In genomic region chr18:35616664-35617423, GRCh38 we compare ENCODE assay signal across 8 cellular contexts. TPM values are rescaled to one million over a fixed set of nuclear protein-coding genes. Genes with fewer than 3 reads are reported as not detected.
DNase-seq lines count a peak whose midpoint lies in the region; ATAC-seq, FAIRE-seq and TF ChIP-seq lines count a peak whose summit lies in the region.

No MANE protein-coding gene starts in this region.

- intact Hi-C loops in left colon (cut with DNase I, micrococcal nuclease): no loop called here

- H3K4me3 ChIP-seq in astrocyte (ENCODE audit: insufficient read depth, low read depth, low read length): peak overlapping the region; percentile 40

- TF ChIP-seq CTCF in astrocyte (IDR thresholded peaks at IDR 0.05; ENCODE audit: insufficient read depth, low read depth, low read length): no peak

- H3K9ac ChIP-seq in astrocyte (ENCODE audit: low read length): peak overlapping the region; percentile 73

- H3K27ac Mint-ChIP-seq in astrocyte (ENCODE audit: unreplicated experiment): no peak overlapping the region

- ATAC-seq in GM19438 (IDR thresholded peaks at IDR 0.05; ENCODE audit: low read depth, unreplicated experiment) (peak; percentile 99), HG03457 (IDR thresholded peaks at IDR 0.05; ENCODE audit: unreplicated experiment) (peak; percentile 97), left colon (peak; percentile 92)

- H3K4me2 ChIP-seq in astrocyte (ENCODE audit: low read length): peak overlapping the region; percentile 83

- H4K20me1 ChIP-seq in astrocyte (ENCODE audit: insufficient read depth, low read length): peaks cover 10% of the 10 kb centered on the region

- peak overlapping the region; percentile 89 for H3K27ac ChIP-seq in astrocyte (ENCODE audit: low read depth, low read length)

- no peaks in the 10 kb centered on the region for H3K27me3 Mint-ChIP-seq in astrocyte (ENCODE audit: low read depth, unreplicated experiment)

- H3K4me1 Mint-ChIP-seq in astrocyte (ENCODE audit: low read depth, unreplicated experiment): peaks cover 8% of the 10 kb centered on the region

- no peaks in the 10 kb centered on the region for H3K9me3 ChIP-seq in astrocyte (ENCODE audit: insufficient read depth, low read depth, low read length)

- H2AFZ ChIP-seq in astrocyte (ENCODE audit: low read depth, low read length): no peak overlapping the region

- no peaks in the 10 kb centered on the region for H3K27me3 ChIP-seq in astrocyte (ENCODE audit: insufficient read depth, low read length)

- H3K79me2 ChIP-seq in astrocyte (ENCODE audit: insufficient read depth, low read length): peaks cover 91% of the 10 kb centered on the region

- no peaks in the 10 kb centered on the region for H3K36me3 ChIP-seq in astrocyte (ENCODE audit: insufficient read depth, low read length)

- H3K4me1 ChIP-seq in astrocyte (ENCODE audit: insufficient read depth, low read length): peaks cover 30% of the 10 kb centered on the region

- DNase-seq in AML-193 (lab: John Stamatoyannopoulos, UW) (peak; percentile 88 to 93), T follicular helper cell (ENCODE audit: low read depth) (peak; percentile 46), astrocyte (ENCODE audit: low read depth) (peak; percentile 95), left colon (peak; percentile 55 to 71), NCI-H146 treated with DMSO at 0.1 percent for 48 hours (lab: John Stamatoyannopoulos, UW; ENCODE audit: unreplicated experiment) (no peak)
- peak; percentile 47 to 77 for DNase-seq in stimulated activated CD4-positive, alpha-beta T cell treated with anti-CD3 and anti-CD28 coated beads, Interleukin-4, amount 100 ng/mL, for 4 hours

- peak; percentile 60 for FAIRE-seq in astrocyte (lab: Jason Lieb, UNC)

- no peaks in the 10 kb centered on the region for H3K9me3 Mint-ChIP-seq in astrocyte (ENCODE audit: unreplicated experiment)

- no peaks in the 10 kb centered on the region for H3K36me3 Mint-ChIP-seq in astrocyte (ENCODE audit: low read depth, unreplicated experiment)

- no peak overlapping the region for H3K4me3 Mint-ChIP-seq in astrocyte (ENCODE audit: unreplicated experiment)

RNA-seq across cellular contexts. Expression of gene GALNT1, which starts 35.3 kb away (rescaled TPM):
- 124 and 127 TPM in 2 replicates for total RNA-seq in astrocyte
- 100 to 1,000 TPM; 121 to 143 TPM for total RNA-seq in left colon
